Comparison of ENCODE assay signal across 1 cellular context in genomic region chr6:44258325-44258863, GRCh38.
TF ChIP-seq lines count a peak whose summit lies in the region.

No MANE protein-coding gene starts in this region.

TF ChIP-seq in GM23338, 12 proteins besides CTCF, POLR2A, EP300 and RAD21 (continued from another document):
- TF ChIP-seq ZNF462 (CRISPR knock-in tag; IDR thresholded peaks at IDR 0.05) (no peak), ZNF114 (CRISPR knock-in tag; IDR thresholded peaks at IDR 0.05) (no peak), STAT1 (IDR thresholded peaks at IDR 0.05; ENCODE audit: unreplicated experiment) (no peak), EZH2 (IDR thresholded peaks at IDR 0.05; ENCODE audit: low read depth, unreplicated experiment) (no peak), POLR2AphosphoS5 (IDR thresholded peaks at IDR 0.05; ENCODE audit: low read depth) (no peak), JUNB (IDR thresholded peaks at IDR 0.05; ENCODE audit: unreplicated experiment) (no peak), CREB1 (CRISPR knock-in tag; IDR thresholded peaks at IDR 0.05; ENCODE audit: low read depth) (no peak), ZNF331 (CRISPR knock-in tag; IDR thresholded peaks at IDR 0.05; ENCODE audit: low read depth) (no peak)
TF ChIP-seq in GM23338: peak in this region for 0.
